8 cellular contexts compared by ENCODE assay signal in genomic region chr1:62082456-62083363, GRCh38.
DNase-seq lines count a peak whose midpoint lies in the region; ATAC-seq and TF ChIP-seq lines count a peak whose summit lies in the region.

No MANE protein-coding gene starts in this region.

- no CpG with 5 or more reads among the region's 14 CpGs for WGBS in trophoblast cell (ENCODE audit: extremely low coverage, insufficient coverage, insufficient read length)

- no peak overlapping the region for H3K14ac ChIP-seq in trophoblast cell (ENCODE audit: low read length)

- H3K79me2 ChIP-seq in trophoblast cell (ENCODE audit: control insufficient read depth, insufficient read depth, low read length, poor library complexity), result no peaks in the 10 kb centered on the region

- peak overlapping the region; percentile 33 for H4K91ac ChIP-seq in trophoblast cell (ENCODE audit: low read depth, low read length)

- H2BK5ac ChIP-seq in trophoblast cell (ENCODE audit: low read depth, low read length, poor library complexity), result no peak overlapping the region

- no peak overlapping the region for H3K9ac ChIP-seq in trophoblast cell (ENCODE audit: low read length)

- H4K12ac ChIP-seq in trophoblast cell (ENCODE audit: low read depth, low read length), result peak overlapping the region; percentile 59

- no peak overlapping the region for H3K4me2 ChIP-seq in trophoblast cell (ENCODE audit: low read length)

- no peak overlapping the region for H3K27ac ChIP-seq in cardiac muscle cell
- H3K27ac ChIP-seq in trophoblast cell (ENCODE audit: low read depth, low read length), result no peak overlapping the region

- ATAC-seq in HG02870 (IDR thresholded peaks at IDR 0.05; ENCODE audit: unreplicated experiment), result peak; percentile 55

- no peak overlapping the region for H3K23ac ChIP-seq in trophoblast cell (ENCODE audit: low read length)

- H2AK5ac ChIP-seq in trophoblast cell (ENCODE audit: low read length), result peak overlapping the region; percentile 50

- H3K9me3 ChIP-seq in cardiac muscle cell (ENCODE audit: low read depth), result no peaks in the 10 kb centered on the region
- H3K9me3 ChIP-seq in trophoblast cell (ENCODE audit: insufficient read depth, low read depth, low read length), result no peaks in the 10 kb centered on the region

- DNase-seq in cardiac muscle cell (ENCODE audit: low read depth in 1 of 2, low spot score in 1 of 2), result peak; percentile 47 to 61
- no peak for DNase-seq in cardiac septum (ENCODE audit: low spot score)
- DNase-seq in NCI-H748 (lab: John Stamatoyannopoulos, UW; ENCODE audit: unreplicated experiment), result peak; percentile 36
- DNase-seq in activated T-cell treated with anti-CD3 and anti-CD28 coated beads for 24 hours (ENCODE audit: low read depth), result peak; percentile 16
- peak; percentile 13 for DNase-seq in fibroblast of the conjunctiva (ENCODE audit: low read depth)
- peak; percentile 32 to 77 for DNase-seq in trophoblast cell
- DNase-seq in NCI-H226, result no peak

- H4K8ac ChIP-seq in trophoblast cell (ENCODE audit: low read depth, low read length), result no peak overlapping the region

- H3K4me3 ChIP-seq in cardiac muscle cell (no peak overlapping the region), trophoblast cell (ENCODE audit: low read depth, low read length) (no peak overlapping the region)

- H2BK12ac ChIP-seq in trophoblast cell (ENCODE audit: low read length), result no peak overlapping the region

- H2BK120ac ChIP-seq in trophoblast cell (ENCODE audit: insufficient read depth, low read length, poor library complexity), result no peak overlapping the region

- no peak overlapping the region for H3K18ac ChIP-seq in trophoblast cell (ENCODE audit: low read length)

- H3K4me1 ChIP-seq in cardiac muscle cell (ENCODE audit: low read depth) (no peaks in the 10 kb centered on the region), trophoblast cell (ENCODE audit: control insufficient read depth in 1 of 2, insufficient read depth in 2 of 2, low read length in 2 of 2) (no peaks in the 10 kb centered on the region)

- TF ChIP-seq CTCF in cardiac muscle cell (IDR thresholded peaks at IDR 0.05; ENCODE audit: low read depth, low read length), result peak; percentile 97

- intact Hi-C loops in cardiac septum (cut with DNase I), result loop anchor here (5.0 kb wide), 2 partner anchors 50 to 65 kb away; no protein-coding TSS in a partner anchor

- H2AFZ ChIP-seq in trophoblast cell (ENCODE audit: insufficient read depth, low read length, poor library complexity), result no peak overlapping the region

- no peaks in the 10 kb centered on the region for H3K27me3 ChIP-seq in cardiac muscle cell
- H3K27me3 ChIP-seq in trophoblast cell (ENCODE audit: insufficient read depth, low read length), result no peaks in the 10 kb centered on the region

- H3K36me3 ChIP-seq in cardiac muscle cell, result no peaks in the 10 kb centered on the region
- peaks cover 10 to 11% of the 10 kb centered on the region in 2 experiments for H3K36me3 ChIP-seq in trophoblast cell (ENCODE audit: control insufficient read depth in 1 of 2, insufficient read depth in 2 of 2, low read length in 2 of 2)

- H3K4ac ChIP-seq in trophoblast cell (ENCODE audit: low read depth, low read length), result no peak overlapping the region

- no peaks in the 10 kb centered on the region for H3K79me1 ChIP-seq in trophoblast cell (ENCODE audit: low read length)

Comparison
In these comparisons a context has a peak if more than half of its experiments do, and no peak if none do; other contexts are left out.
1. DNase-seq: peak in cardiac muscle cell (2 of 2), NCI-H748 (single experiment), activated T-cell treated with anti-CD3 and anti-CD28 coated beads for 24 hours (single experiment), fibroblast of the conjunctiva (single experiment) and trophoblast cell (2 of 2); none in cardiac septum (single experiment) and NCI-H226 (single experiment).